1 cellular context compared by ENCODE assay signal in the genomic region with DNA sequence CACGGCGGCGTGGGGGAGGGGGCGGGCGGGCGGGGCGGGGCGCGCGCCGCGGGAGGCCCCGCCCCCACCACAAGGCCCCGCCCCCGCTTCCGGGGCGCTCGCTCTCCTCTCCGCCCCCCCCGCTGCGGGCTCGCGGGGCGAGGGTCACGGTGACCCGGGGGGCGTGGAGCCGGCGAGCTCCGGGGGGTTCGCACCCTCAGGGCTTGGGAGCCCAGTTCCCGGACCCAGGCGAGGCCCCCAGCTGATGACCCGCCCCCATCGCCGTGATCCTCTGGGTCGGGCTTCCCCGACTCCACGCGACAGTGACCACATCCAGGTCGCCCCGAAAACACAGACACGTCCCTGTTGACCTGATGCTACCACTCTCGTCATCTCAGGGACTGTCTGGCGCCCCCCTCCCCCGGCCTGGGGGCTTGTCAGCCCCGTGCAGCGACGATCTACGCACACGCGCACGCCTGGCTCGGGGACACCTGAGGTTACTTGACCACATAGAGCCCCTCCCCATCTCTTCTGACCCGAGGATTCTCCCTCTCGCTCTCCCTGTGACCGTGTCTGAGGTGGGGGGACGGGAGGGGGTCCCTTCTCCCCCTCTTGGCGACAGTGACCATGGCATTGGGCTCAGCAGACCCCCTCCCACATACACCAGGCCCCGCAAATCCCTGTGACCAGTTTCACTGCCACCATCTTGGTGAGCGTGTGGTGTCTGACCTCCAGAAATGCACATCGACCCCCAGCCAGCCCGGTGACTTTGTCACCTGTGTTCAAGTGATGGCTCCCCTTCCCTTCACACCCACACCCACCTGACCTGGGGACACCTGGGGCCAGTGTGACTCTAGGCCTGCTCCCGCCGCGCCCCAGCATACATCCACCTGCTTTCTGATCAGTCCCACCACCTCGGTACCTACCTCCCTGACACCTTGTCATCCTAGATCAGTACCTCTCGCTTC.
TF ChIP-seq lines count a peak whose summit lies in the region.

No MANE protein-coding gene starts in this region.

TF ChIP-seq in WTC11, 78 proteins besides CTCF, POLR2A, EP300 and RAD21:
- TF ChIP-seq, protein P1, sequence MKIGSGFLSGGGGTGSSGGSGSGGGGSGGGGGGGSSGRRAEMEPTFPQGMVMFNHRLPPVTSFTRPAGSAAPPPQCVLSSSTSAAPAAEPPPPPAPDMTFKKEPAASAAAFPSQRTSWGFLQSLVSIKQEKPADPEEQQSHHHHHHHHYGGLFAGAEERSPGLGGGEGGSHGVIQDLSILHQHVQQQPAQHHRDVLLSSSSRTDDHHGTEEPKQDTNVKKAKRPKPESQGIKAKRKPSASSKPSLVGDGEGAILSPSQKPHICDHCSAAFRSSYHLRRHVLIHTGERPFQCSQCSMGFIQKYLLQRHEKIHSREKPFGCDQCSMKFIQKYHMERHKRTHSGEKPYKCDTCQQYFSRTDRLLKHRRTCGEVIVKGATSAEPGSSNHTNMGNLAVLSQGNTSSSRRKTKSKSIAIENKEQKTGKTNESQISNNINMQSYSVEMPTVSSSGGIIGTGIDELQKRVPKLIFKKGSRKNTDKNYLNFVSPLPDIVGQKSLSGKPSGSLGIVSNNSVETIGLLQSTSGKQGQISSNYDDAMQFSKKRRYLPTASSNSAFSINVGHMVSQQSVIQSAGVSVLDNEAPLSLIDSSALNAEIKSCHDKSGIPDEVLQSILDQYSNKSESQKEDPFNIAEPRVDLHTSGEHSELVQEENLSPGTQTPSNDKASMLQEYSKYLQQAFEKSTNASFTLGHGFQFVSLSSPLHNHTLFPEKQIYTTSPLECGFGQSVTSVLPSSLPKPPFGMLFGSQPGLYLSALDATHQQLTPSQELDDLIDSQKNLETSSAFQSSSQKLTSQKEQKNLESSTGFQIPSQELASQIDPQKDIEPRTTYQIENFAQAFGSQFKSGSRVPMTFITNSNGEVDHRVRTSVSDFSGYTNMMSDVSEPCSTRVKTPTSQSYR (CRISPR knock-in tag; IDR thresholded peaks at IDR 0.05), result no peak
- TF ChIP-seq ZNF423 (CRISPR knock-in tag; IDR thresholded peaks at IDR 0.05), result peak; percentile 79
- TF ChIP-seq ZNF425 (CRISPR knock-in tag; conservative IDR thresholded peaks at IDR 0.05), result no peak
- TF ChIP-seq, protein P2, sequence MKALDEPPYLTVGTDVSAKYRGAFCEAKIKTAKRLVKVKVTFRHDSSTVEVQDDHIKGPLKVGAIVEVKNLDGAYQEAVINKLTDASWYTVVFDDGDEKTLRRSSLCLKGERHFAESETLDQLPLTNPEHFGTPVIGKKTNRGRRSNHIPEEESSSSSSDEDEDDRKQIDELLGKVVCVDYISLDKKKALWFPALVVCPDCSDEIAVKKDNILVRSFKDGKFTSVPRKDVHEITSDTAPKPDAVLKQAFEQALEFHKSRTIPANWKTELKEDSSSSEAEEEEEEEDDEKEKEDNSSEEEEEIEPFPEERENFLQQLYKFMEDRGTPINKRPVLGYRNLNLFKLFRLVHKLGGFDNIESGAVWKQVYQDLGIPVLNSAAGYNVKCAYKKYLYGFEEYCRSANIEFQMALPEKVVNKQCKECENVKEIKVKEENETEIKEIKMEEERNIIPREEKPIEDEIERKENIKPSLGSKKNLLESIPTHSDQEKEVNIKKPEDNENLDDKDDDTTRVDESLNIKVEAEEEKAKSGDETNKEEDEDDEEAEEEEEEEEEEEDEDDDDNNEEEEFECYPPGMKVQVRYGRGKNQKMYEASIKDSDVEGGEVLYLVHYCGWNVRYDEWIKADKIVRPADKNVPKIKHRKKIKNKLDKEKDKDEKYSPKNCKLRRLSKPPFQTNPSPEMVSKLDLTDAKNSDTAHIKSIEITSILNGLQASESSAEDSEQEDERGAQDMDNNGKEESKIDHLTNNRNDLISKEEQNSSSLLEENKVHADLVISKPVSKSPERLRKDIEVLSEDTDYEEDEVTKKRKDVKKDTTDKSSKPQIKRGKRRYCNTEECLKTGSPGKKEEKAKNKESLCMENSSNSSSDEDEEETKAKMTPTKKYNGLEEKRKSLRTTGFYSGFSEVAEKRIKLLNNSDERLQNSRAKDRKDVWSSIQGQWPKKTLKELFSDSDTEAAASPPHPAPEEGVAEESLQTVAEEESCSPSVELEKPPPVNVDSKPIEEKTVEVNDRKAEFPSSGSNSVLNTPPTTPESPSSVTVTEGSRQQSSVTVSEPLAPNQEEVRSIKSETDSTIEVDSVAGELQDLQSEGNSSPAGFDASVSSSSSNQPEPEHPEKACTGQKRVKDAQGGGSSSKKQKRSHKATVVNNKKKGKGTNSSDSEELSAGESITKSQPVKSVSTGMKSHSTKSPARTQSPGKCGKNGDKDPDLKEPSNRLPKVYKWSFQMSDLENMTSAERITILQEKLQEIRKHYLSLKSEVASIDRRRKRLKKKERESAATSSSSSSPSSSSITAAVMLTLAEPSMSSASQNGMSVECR (CRISPR knock-in tag; IDR thresholded peaks at IDR 0.05; ENCODE audit: borderline replicate concordance), result 0 out of 2 replicates have a peak, but pooled peaks have one; percentile 22
